17 cellular contexts compared by ENCODE assay signal in genomic region chr6:123017313-123017712, GRCh38. TPM values are rescaled to one million over a fixed set of nuclear protein-coding genes. Genes with fewer than 3 reads are reported as not detected.
DNase-seq lines count a peak whose midpoint lies in the region; TF ChIP-seq lines count a peak whose summit lies in the region.
"Had no signal": no experiment of that assay in that cellular context is flagged by ENCODE, and none has a peak within 500 bp of the region (broad histone marks: within the 10 kb centered on the region; RNA-seq: fewer than 3 reads in every experiment).

No MANE protein-coding gene starts in this region.

- H3K27ac ChIP-seq in cingulate gyrus (ENCODE audit: low read depth, low read length) (peak overlapping the region; percentile 63), layer of hippocampus (ENCODE audit: low read depth, low read length) (peak overlapping the region; percentile 76), A673 (ENCODE audit: low read depth, low read length, poor library complexity, severe bottlenecking) (no peak overlapping the region), adrenal gland (no peak overlapping the region)
- H3K27ac ChIP-seq: A549; BLaER1 treated with 17β-estradiol and CSF1 and Interleukin-3, amounts not matched to agents 10 nM and 100 nM had no signal

- H3K36me3 ChIP-seq in A673 (ENCODE audit: insufficient read depth, low read length, poor library complexity, severe bottlenecking) (peaks cover 64% of the 10 kb centered on the region), adrenal gland (replicated peaks in 1 of 2) (no peaks in the 10 kb centered on the region)
- H3K36me3 ChIP-seq: BLaER1 treated with 17β-estradiol and CSF1 and Interleukin-3, amounts not matched to agents 10 nM and 100 nM had no signal

- H3K9me3 ChIP-seq in A673 (ENCODE audit: low read depth, low read length, poor library complexity, severe bottlenecking) (no peaks in the 10 kb centered on the region), adrenal gland (replicated peaks in 1 of 3) (no peaks in the 10 kb centered on the region)
- H3K9me3 ChIP-seq: A549; BLaER1 treated with 17β-estradiol and CSF1 and Interleukin-3, amounts not matched to agents 10 nM and 100 nM had no signal

- CTCF ChIA-PET in A673 (lab: Charles Lee): no interaction called here

- no peak for TF ChIP-seq POLR2A in adrenal gland (IDR thresholded peaks at IDR 0.05)

- H3K4me1 Mint-ChIP-seq in mesothelial cell of epicardium: no peaks in the 10 kb centered on the region
- H3K4me1 Mint-ChIP-seq: CD4-positive, CD25-positive, alpha-beta regulatory T cell had no signal

- BruUV-seq in A673 (replicated peaks; lab: Mats Ljungman, UMichigan): no TSS peak

- H3K4me3 Mint-ChIP-seq in mesothelial cell of epicardium: no peak overlapping the region
- H3K4me3 Mint-ChIP-seq: CD4-positive, CD25-positive, alpha-beta regulatory T cell; H9 had no signal

- DNase-seq in NCI-H1694 treated with DMSO at 0.1 percent for 48 hours (lab: John Stamatoyannopoulos, UW) (peak; percentile 44), mesothelial cell of epicardium (ENCODE audit: low spot score in 2 of 2, unreplicated experiment in 2 of 2) (no peak), A673 (ENCODE audit: low spot score) (no peak), adrenal gland (no peak), NCI-H1092 (lab: John Stamatoyannopoulos, UW) (no peak)
- DNase-seq: AML-193; CD4-positive, CD25-positive, alpha-beta regulatory T cell; DMS 273 treated with DMSO at 0.1 percent for 48 hours; EL; GOT3; H9; IMR-90 had no signal

- peaks cover 23% of the 10 kb centered on the region for H3K4me1 ChIP-seq in A673 (ENCODE audit: insufficient read depth, low read length, poor library complexity, severe bottlenecking)
- H3K4me1 ChIP-seq in adrenal gland (replicated peaks in 1 of 2): no peaks in the 10 kb centered on the region
- H3K4me1 ChIP-seq: A549; BLaER1 treated with 17β-estradiol and CSF1 and Interleukin-3, amounts not matched to agents 10 nM and 100 nM had no signal

- H3K4me3 ChIP-seq in A673 (ENCODE audit: low read depth, low read length, poor library complexity, severe bottlenecking) (no peak overlapping the region), adrenal gland (no peak overlapping the region)
- H3K4me3 ChIP-seq: A549; BLaER1 treated with 17β-estradiol and CSF1 and Interleukin-3, amounts not matched to agents 10 nM and 100 nM had no signal

- WGBS in adrenal gland, 4 donors: 37 to 51% (median 46%) methylated on average over 3 of the region's 3 CpGs

- no peak overlapping the region for H3K27ac Mint-ChIP-seq in mesothelial cell of epicardium
- H3K27ac Mint-ChIP-seq: CD4-positive, CD25-positive, alpha-beta regulatory T cell; H9 had no signal

- no peak for TF ChIP-seq CTCF in mesothelial cell of epicardium (IDR thresholded peaks at IDR 0.05; ENCODE audit: unreplicated experiment)
- no peak for TF ChIP-seq CTCF in A673 (conservative IDR thresholded peaks at IDR 0.05; ENCODE audit: low read depth, low read length)
- TF ChIP-seq CTCF in adrenal gland (IDR thresholded peaks at IDR 0.05): no peak

- H3K27me3 ChIP-seq in layer of hippocampus (ENCODE audit: control insufficient read depth, insufficient read depth, low read length) (no peaks in the 10 kb centered on the region), A673 (replicated peaks; ENCODE audit: insufficient read depth, low read depth, low read length, poor library complexity) (no peaks in the 10 kb centered on the region), adrenal gland (no peaks in the 10 kb centered on the region)
- H3K27me3 ChIP-seq: BLaER1 treated with 17β-estradiol and CSF1 and Interleukin-3, amounts not matched to agents 10 nM and 100 nM had no signal

- POLR2A ChIA-PET in A673 (lab: Charles Lee; ENCODE audit: low non-redundant PET): no interaction called here

- no peaks in the 10 kb centered on the region for H3K9me3 Mint-ChIP-seq in mesothelial cell of epicardium
- H3K9me3 Mint-ChIP-seq: H9 had no signal

- intact Hi-C loops in A673 (cut with micrococcal nuclease; ENCODE audit: unreplicated experiment) (no loop called here), adrenal gland (cut with DNase I) (no loop called here)

- H3K36me3 Mint-ChIP-seq in mesothelial cell of epicardium: no peaks in the 10 kb centered on the region
- H3K36me3 Mint-ChIP-seq: CD4-positive, CD25-positive, alpha-beta regulatory T cell had no signal

- peaks cover 42% of the 10 kb centered on the region for H3K27me3 Mint-ChIP-seq in mesothelial cell of epicardium (ENCODE audit: low read depth)
- H3K27me3 Mint-ChIP-seq: CD4-positive, CD25-positive, alpha-beta regulatory T cell had no signal

RNA-seq across cellular contexts. Expression of gene CLVS2, which starts 21.3 kb away (rescaled TPM):
- total RNA-seq in mesothelial cell of epicardium (0.11 to 0.27 TPM (median 0.24 TPM) in 3 replicates), A673 (2021) (84.9 and 89.6 TPM in 2 replicates), adrenal gland (1 to 10 TPM in 1 of 8 donors, under 1 TPM in 3, not detected in 4; 0.08 to 1.5 (median 0.63) TPM)
- 1 to 10 TPM in 1 of 3 donors, under 1 TPM in 2; 0.07 to 2.0 (median 0.32) TPM for polyA plus RNA-seq in adrenal gland
- total RNA-seq: CD4-positive, CD25-positive, alpha-beta regulatory T cell; HT-29; IMR-90 had no signal
- polyA plus RNA-seq: CD4-positive, CD25-positive, alpha-beta regulatory T cell had no signal

Comparison
In these comparisons a context has a peak if more than half of its experiments do, and no peak if none do; other contexts are left out.
1. H3K27ac ChIP-seq: peak in cingulate gyrus (single experiment) and layer of hippocampus (single experiment); none in A673 (single experiment) and adrenal gland (0 of 5).
2. RNA of gene CLVS2, which starts 21.3 kb away (total RNA-seq): 84.9 to 89.6 TPM in A673; 0.11 to 0.27 TPM in mesothelial cell of epicardium and 0.08 to 1.5 TPM in adrenal gland; every median in the first group is over 10 times any median in the second.